Comparison of ENCODE assay signal across 14 cellular contexts in genomic region chr6:19759117-19759880, GRCh38.
DNase-seq lines count a peak whose midpoint lies in the region; ATAC-seq, FAIRE-seq and TF ChIP-seq lines count a peak whose summit lies in the region.
"Had no signal": no experiment of that assay in that cellular context is flagged by ENCODE, and none has a peak within 500 bp of the region (broad histone marks: within the 10 kb centered on the region; RNA-seq: fewer than 3 reads in every experiment).

No MANE protein-coding gene starts in this region.

- no peaks in the 10 kb centered on the region for H3K9me3 ChIP-seq in breast epithelium
- no peaks in the 10 kb centered on the region for H3K9me3 ChIP-seq in adipocyte (ENCODE audit: control insufficient read depth, low read length)
- no peaks in the 10 kb centered on the region for H3K9me3 ChIP-seq in ovary
- no peaks in the 10 kb centered on the region for H3K9me3 ChIP-seq in lower lobe of right lung
- H3K9me3 ChIP-seq: ascending aorta, transverse colon had no signal

- peak; percentile 87 for DNase-seq in MCF 10A (ENCODE audit: unreplicated experiment)
- no peak for DNase-seq in breast epithelium (ENCODE audit: low spot score in 2 of 2)
- peak; percentile 30 for DNase-seq in adipocyte (ENCODE audit: low read depth)
- peak; percentile 68 for DNase-seq in fibroblast of villous mesenchyme (ENCODE audit: low read depth)
- peak; percentile 32 for DNase-seq in urothelium cell line (ENCODE audit: low spot score)
- no peak for DNase-seq in ovary
- no peak for DNase-seq in lower lobe of right lung
- no peak for DNase-seq in activated CD4-positive, alpha-beta T cell treated with anti-CD3 and anti-CD28 coated beads, Interleukin-2, amount 50 U/mL, for 1 hour
- DNase-seq: activated CD4-positive, alpha-beta T cell treated with anti-CD3 and anti-CD28 coated beads, Interleukin-2, amount 10 ng/mL, durations not matched to agents 7 days and 5 days; nucleus accumbens; T-helper 2 cell; transverse colon had no signal

- no peaks in the 10 kb centered on the region for H3K9me3 Mint-ChIP-seq in MCF 10A (ENCODE audit: unreplicated experiment)
- H3K9me3 Mint-ChIP-seq: activated CD4-positive, alpha-beta T cell treated with anti-CD3 and anti-CD28 coated beads, Interleukin-2, amount 10 ng/mL, durations not matched to agents 7 days and 5 days had no signal

- no TSS peak for BruUV-seq in MCF 10A (replicated peaks; lab: Mats Ljungman, UMichigan)

- H3K36me3 ChIP-seq in breast epithelium (no peaks in the 10 kb centered on the region), adipocyte (ENCODE audit: control insufficient read depth, insufficient read depth, low read length, severe bottlenecking) (no peaks in the 10 kb centered on the region), ovary (no peaks in the 10 kb centered on the region), lower lobe of right lung (no peaks in the 10 kb centered on the region)
- H3K36me3 ChIP-seq: ascending aorta, transverse colon had no signal

- H3K4me3 ChIP-seq in breast epithelium (no peak overlapping the region), adipocyte (ENCODE audit: low read length) (no peak overlapping the region), fibroblast of villous mesenchyme (ENCODE audit: low read depth, low read length) (no peak overlapping the region), ovary (no peak overlapping the region), lower lobe of right lung (no peak overlapping the region)
- H3K4me3 ChIP-seq: ascending aorta, transverse colon had no signal

- H3K36me3 Mint-ChIP-seq in MCF 10A (ENCODE audit: insufficient read depth, unreplicated experiment) = no peaks in the 10 kb centered on the region

- H3K4me1 ChIP-seq in breast epithelium = no peaks in the 10 kb centered on the region
- H3K4me1 ChIP-seq in adipocyte (ENCODE audit: control insufficient read depth, insufficient read depth, low read length) = peaks cover 24% of the 10 kb centered on the region
- no peaks in the 10 kb centered on the region for H3K4me1 ChIP-seq in ovary (ENCODE audit: insufficient read depth)
- no peaks in the 10 kb centered on the region for H3K4me1 ChIP-seq in lower lobe of right lung
- H3K4me1 ChIP-seq: ascending aorta, transverse colon had no signal

- no peak for TF ChIP-seq CTCF in MCF 10A (IDR thresholded peaks at IDR 0.05; ENCODE audit: unreplicated experiment)
- no peak for TF ChIP-seq CTCF in breast epithelium (IDR thresholded peaks at IDR 0.05)
- TF ChIP-seq CTCF in fibroblast of villous mesenchyme (IDR thresholded peaks at IDR 0.05; ENCODE audit: insufficient read depth, low read depth, low read length) = no peak
- no peak for TF ChIP-seq CTCF in ovary (IDR thresholded peaks at IDR 0.05)
- TF ChIP-seq CTCF in lower lobe of right lung (IDR thresholded peaks at IDR 0.05) = no peak

- WGBS in ovary, 3 donors = 79 to 80% (median 80%) methylated on average over 3 of the region's 3 CpGs

- intact Hi-C loops in MCF 10A (cut with micrococcal nuclease) (no loop called here), breast epithelium (cut with DNase I; ENCODE audit: low total_unique reads) (no loop called here), ovary (cut with DNase I) (no loop called here), lower lobe of right lung (cut with DNase I) (no loop called here)

- H3K27ac Mint-ChIP-seq in MCF 10A (ENCODE audit: low read depth, unreplicated experiment) = peak overlapping the region; percentile 55
- H3K27ac Mint-ChIP-seq: activated CD4-positive, alpha-beta T cell treated with anti-CD3 and anti-CD28 coated beads, Interleukin-2, amount 10 ng/mL, durations not matched to agents 7 days and 5 days had no signal

- no peaks in the 10 kb centered on the region for H3K27me3 ChIP-seq in breast epithelium
- no peaks in the 10 kb centered on the region for H3K27me3 ChIP-seq in adipocyte (replicated peaks; ENCODE audit: control insufficient read depth, insufficient read depth, low read length)
- no peaks in the 10 kb centered on the region for H3K27me3 ChIP-seq in ovary
- H3K27me3 ChIP-seq in lower lobe of right lung (ENCODE audit: low read depth) = no peaks in the 10 kb centered on the region
- H3K27me3 ChIP-seq: ascending aorta, transverse colon had no signal

- H3K27me3 Mint-ChIP-seq in MCF 10A (ENCODE audit: insufficient read depth, unreplicated experiment) = no peaks in the 10 kb centered on the region
- H3K27me3 Mint-ChIP-seq: activated CD4-positive, alpha-beta T cell treated with anti-CD3 and anti-CD28 coated beads, Interleukin-2, amount 10 ng/mL, durations not matched to agents 7 days and 5 days had no signal

- POLR2A ChIA-PET in MCF 10A (lab: Yijun Ruan, JAX) = interaction anchor here (0.5 to 0.8 kb wide), 3 partner anchors 22 to 248 kb away, joined by 3 to 4 read pairs (median 3); no protein-coding TSS in a partner anchor

- TF ChIP-seq EP300 in ovary (IDR thresholded peaks at IDR 0.05) = no peak

- no peak overlapping the region for H3K9ac ChIP-seq in adipocyte (ENCODE audit: low read length)

- no peak for TF ChIP-seq POLR2A in breast epithelium (IDR thresholded peaks at IDR 0.05)
- TF ChIP-seq POLR2A in ovary (IDR thresholded peaks at IDR 0.05) = no peak

- no peak for ATAC-seq in lower lobe of right lung

- H3K27ac ChIP-seq in breast epithelium (no peak overlapping the region), ovary (no peak overlapping the region), lower lobe of right lung (no peak overlapping the region)
- H3K27ac ChIP-seq: 22Rv1, ascending aorta, transverse colon had no signal

- H3K4me1 Mint-ChIP-seq in MCF 10A (ENCODE audit: insufficient read depth, unreplicated experiment) = peaks cover 22% of the 10 kb centered on the region
- H3K4me1 Mint-ChIP-seq: activated CD4-positive, alpha-beta T cell treated with anti-CD3 and anti-CD28 coated beads, Interleukin-2, amount 10 ng/mL, durations not matched to agents 7 days and 5 days had no signal

- FAIRE-seq in urothelium cell line (lab: Jason Lieb, UNC) = no peak

- CTCF ChIA-PET in MCF 10A (lab: Yijun Ruan, JAX) = interaction anchor here (0.6 to 1.2 kb wide), 4 partner anchors 100 to 728 kb away, joined by 3 to 4 read pairs (median 4); no protein-coding TSS in a partner anchor

- no peak overlapping the region for H3K4me3 Mint-ChIP-seq in MCF 10A (ENCODE audit: unreplicated experiment)
- H3K4me3 Mint-ChIP-seq: activated CD4-positive, alpha-beta T cell treated with anti-CD3 and anti-CD28 coated beads, Interleukin-2, amount 10 ng/mL, durations not matched to agents 7 days and 5 days had no signal

Comparison
In these comparisons a context has a peak if more than half of its experiments do, and no peak if none do; other contexts are left out.
1. DNase-seq: peak in MCF 10A (single experiment), adipocyte (single experiment), fibroblast of villous mesenchyme (single experiment) and urothelium cell line (single experiment); none in breast epithelium (0 of 2), ovary (0 of 5), lower lobe of right lung (single experiment) and activated CD4-positive, alpha-beta T cell treated with anti-CD3 and anti-CD28 coated beads, Interleukin-2, amount 50 U/mL, for 1 hour (single experiment).